ENCODE assay signal across 8 cellular contexts in genomic region chr1:54973205-54973921, GRCh38. TPM values are rescaled to one million over a fixed set of nuclear protein-coding genes. Genes with fewer than 3 reads are reported as not detected.
DNase-seq lines count a peak whose midpoint lies in the region; ATAC-seq and TF ChIP-seq lines count a peak whose summit lies in the region.

No MANE protein-coding gene starts in this region.

- H3K4me1 ChIP-seq in esophagus (ENCODE audit: control insufficient read depth in 2 of 2, insufficient read depth in 2 of 2, low read length in 1 of 2), result peaks cover 6 to 12% of the 10 kb centered on the region in 2 donors
- no peaks in the 10 kb centered on the region for H3K4me1 ChIP-seq in spleen

- H3K27me3 ChIP-seq in esophagus (ENCODE audit: control insufficient read depth in 1 of 2, insufficient read depth in 2 of 2, low read length in 2 of 2) (no peaks in the 10 kb centered on the region), neural cell (ENCODE audit: insufficient read depth, low read depth, low read length) (no peaks in the 10 kb centered on the region), spleen (replicated peaks in 1 of 7) (peaks cover 0 to 21% (median 0%) of the 10 kb centered on the region in 7 donors)

- H3K79me2 ChIP-seq in neural cell (replicated peaks; ENCODE audit: insufficient read depth, low read length), result no peaks in the 10 kb centered on the region

- H3K9ac ChIP-seq in neural cell (ENCODE audit: low read length), result no peak overlapping the region

- peak overlapping the region; percentile 54 to 66 for H3K27ac ChIP-seq in esophagus (ENCODE audit: low read depth in 2 of 2, low read length in 1 of 2)
- no peak overlapping the region for H3K27ac ChIP-seq in neural cell (ENCODE audit: low read length)
- H3K27ac ChIP-seq in spleen, result no peak overlapping the region

- no peaks in the 10 kb centered on the region for H3F3A ChIP-seq in neural cell (ENCODE audit: insufficient read depth, low read length, poor library complexity, severe bottlenecking)

- H3K4me3 ChIP-seq in esophagus (ENCODE audit: low read depth in 1 of 2, low read length in 2 of 2) (no peak overlapping the region), neural cell (ENCODE audit: low read length) (no peak overlapping the region), spleen (no peak overlapping the region)

- H2AFZ ChIP-seq in neural cell (ENCODE audit: low read depth, low read length), result no peak overlapping the region

- H4K20me1 ChIP-seq in neural cell (ENCODE audit: insufficient read depth), result no peaks in the 10 kb centered on the region

- H3K36me3 ChIP-seq in esophagus (ENCODE audit: control insufficient read depth in 2 of 2, insufficient read depth in 2 of 2, low read length in 1 of 2), result no peaks in the 10 kb centered on the region
- no peaks in the 10 kb centered on the region for H3K36me3 ChIP-seq in neural cell (ENCODE audit: insufficient read depth, low read length)
- no peaks in the 10 kb centered on the region for H3K36me3 ChIP-seq in spleen

- intact Hi-C loops in spleen (cut with DNase I; ENCODE audit: low total_unique reads), result no loop called here

- TF ChIP-seq RAD21 in neural cell (conservative IDR thresholded peaks at IDR 0.05), result no peak

- DNase-seq in DMS 273 (lab: John Stamatoyannopoulos, UW; ENCODE audit: unreplicated experiment) (peak; percentile 80), NCI-H69 (lab: John Stamatoyannopoulos, UW) (peak; percentile 85), KG1 (lab: John Stamatoyannopoulos, UW) (no peak), spleen (no peak), MV-4-11 (lab: John Stamatoyannopoulos, UW) (no peak)

- WGBS in esophagus, 2 donors, result 39% methylated on average over 5 of the region's 5 CpGs
- 36 to 45% (median 39%) methylated on average over 5 of the region's 5 CpGs for WGBS in spleen, 5 donors

- H3K9me3 ChIP-seq in esophagus (ENCODE audit: control insufficient read depth in 2 of 2, insufficient read depth in 1 of 2, low read depth in 1 of 2, low read length in 1 of 2) (no peaks in the 10 kb centered on the region), neural cell (ENCODE audit: low read length) (no peaks in the 10 kb centered on the region), spleen (no peaks in the 10 kb centered on the region)

- no peak for ATAC-seq in GM21390 (IDR thresholded peaks at IDR 0.05; ENCODE audit: unreplicated experiment)

- H3K9me2 ChIP-seq in neural cell (ENCODE audit: insufficient read depth, low read length), result no peaks in the 10 kb centered on the region

- no peak for TF ChIP-seq POLR2A in spleen (IDR thresholded peaks at IDR 0.05)

- no peak overlapping the region for H3K4me2 ChIP-seq in neural cell (ENCODE audit: low read length)

- TF ChIP-seq CTCF in neural cell (IDR thresholded peaks at IDR 0.05; ENCODE audit: poor library complexity, severe bottlenecking) (peak; percentile 18), spleen (IDR thresholded peaks at IDR 0.05 in 8 of 11, conservative IDR thresholded peaks at IDR 0.05 in 3 of 11) (peak in 1 of 11 experiments; percentile 15)

- no peak for TF ChIP-seq EP300 in neural cell (conservative IDR thresholded peaks at IDR 0.05; ENCODE audit: poor library complexity, severe bottlenecking)

TF ChIP-seq in neural cell, 6 proteins besides CTCF, POLR2A, EP300 and RAD21:
- no peak for TF ChIP-seq REST (IDR thresholded peaks at IDR 0.05; ENCODE audit: borderline replicate concordance)
- no peak for TF ChIP-seq SMC3 (conservative IDR thresholded peaks at IDR 0.05; ENCODE audit: poor library complexity)
- TF ChIP-seq TAF1 (IDR thresholded peaks at IDR 0.05; ENCODE audit: low read depth), result no peak
- no peak for TF ChIP-seq EZH2 (IDR thresholded peaks at IDR 0.05; ENCODE audit: borderline replicate concordance, insufficient read depth, low read length, poor library complexity, severe bottlenecking)
- no peak for TF ChIP-seq POLR2AphosphoS5 (IDR thresholded peaks at IDR 0.05)
TF ChIP-seq in neural cell: peak in this region for 0.

RNA-seq across cellular contexts. Expression of gene TMEM61, which starts 7.1 kb away (rescaled TPM):
- polyA plus RNA-seq in esophagus, result 1 to 10 TPM in 1 of 2 donors, under 1 TPM in 1; 0.84 to 1.2 TPM
- not detected in 2 replicates for polyA plus RNA-seq in neural cell
- polyA minus RNA-seq in neural cell, result not detected in 2 replicates
- 1 to 10 TPM in 2 of 7 donors, under 1 TPM in 2, not detected in 3; 0.44 to 2.1 (median 1.4) TPM for total RNA-seq in spleen
- under 1 TPM in 1 of 3 donors, not detected in 2; 0.19 TPM for polyA plus RNA-seq in spleen

RNA-seq across cellular contexts. Expression of gene BSND, which starts 25.4 kb away (rescaled TPM):
- polyA plus RNA-seq in esophagus (not detected), neural cell (not detected in 2 replicates), spleen (under 1 TPM in 2 of 3 donors, not detected in 1; 0.02 to 0.03 TPM)
- not detected in 2 replicates for polyA minus RNA-seq in neural cell
- total RNA-seq in spleen, result under 1 TPM in 3 of 7 donors, not detected in 4; 0.09 to 0.20 (median 0.15) TPM

Comparison
In these comparisons a context has a peak if more than half of its experiments do, and no peak if none do; other contexts are left out.
1. DNase-seq: peak in DMS 273 (single experiment) and NCI-H69 (single experiment); none in KG1 (single experiment), spleen (single experiment) and MV-4-11 (single experiment).
2. H3K27ac ChIP-seq: peak in esophagus (2 of 2); none in neural cell (single experiment) and spleen (0 of 8).